ENCODE assay signal across 8 cellular contexts in genomic region chr2:176122633-176123482, GRCh38. TPM values are rescaled to one million over a fixed set of nuclear protein-coding genes. Genes with fewer than 3 reads are reported as not detected.
A peak's percentile ranks its signal among the peaks of the same experiment; 100 is the strongest.
DNase-seq lines count a peak whose midpoint lies in the region; ATAC-seq and TF ChIP-seq lines count a peak whose summit lies in the region.

Gene HOXD9 (plus strand): TSS chr2:176122719. CDS start chr2:176122769, 50 bp downstream.

- under 1% methylated on average over 32 of the region's 97 CpGs for WGBS in esophagus muscularis mucosa

- intact Hi-C loops in esophagus muscularis mucosa (cut with DNase I) = no loop called here

- TF ChIP-seq POLR2A in esophagus muscularis mucosa (IDR thresholded peaks at IDR 0.05; ENCODE audit: low read depth) = no peak

- H3K4me3 ChIP-seq in esophagus muscularis mucosa = peak within 1 kb of the TSS; percentile 48 to 62 (median 50)

- peaks cover 16 to 41% (median 28%) of the 10 kb centered on the region in 4 donors for H3K4me1 ChIP-seq in esophagus muscularis mucosa

- DNase-seq in DMS53 treated with DMSO at 0.1 percent for 48 hours (lab: John Stamatoyannopoulos, UW; ENCODE audit: unreplicated experiment) (peak; percentile 88), RPMI7951 (ENCODE audit: low read depth) (peak; percentile 84), esophagus muscularis mucosa (ENCODE audit: extremely low spot score) (no peak), omental fat pad (ENCODE audit: low spot score) (peak; percentile 53), NCI-H2107 treated with DMSO at 0.1 percent for 48 hours (lab: John Stamatoyannopoulos, UW; ENCODE audit: unreplicated experiment) (no peak), anterior cingulate cortex (lab: John Stamatoyannopoulos, UW) (no peak)

- TF ChIP-seq CTCF in esophagus muscularis mucosa (IDR thresholded peaks at IDR 0.05) (no peak), omental fat pad (IDR thresholded peaks at IDR 0.05) (no peak)

- H3K36me3 ChIP-seq in esophagus muscularis mucosa = no peaks in the 10 kb centered on the region

- H3K27ac ChIP-seq in esophagus muscularis mucosa (replicated peaks in 1 of 4) = peak within 1 kb of the TSS in 3 of 4 donors; percentile 24 to 64 (median 44)

- H3K27me3 ChIP-seq in esophagus muscularis mucosa = peaks cover 10 to 100% (median 82%) of the 10 kb centered on the region in 4 donors

- no peaks in the 10 kb centered on the region for H3K9me3 ChIP-seq in esophagus muscularis mucosa

- ATAC-seq in omental fat pad (ENCODE audit: low FRiP score) (peak; percentile 38), GM21390 (IDR thresholded peaks at IDR 0.05; ENCODE audit: unreplicated experiment) (no peak), HG03039 (IDR thresholded peaks at IDR 0.05; ENCODE audit: unreplicated experiment) (no peak)

- TF ChIP-seq EP300 in esophagus muscularis mucosa (IDR thresholded peaks at IDR 0.05) = no peak

RNA-seq across cellular contexts. Expression of gene HOXD9, which starts in this region (rescaled TPM):
- 1.4 TPM in 2 replicates for total RNA-seq in RPMI7951 (2014; rRNA removed; shearing (Covaris generic))
- total RNA-seq in esophagus muscularis mucosa (1 to 10 TPM in 1 of 4 donors, under 1 TPM in 3; 0.83 to 2.2 (median 0.99) TPM), omental fat pad (1 to 10 TPM in 3 of 4 donors, under 1 TPM in 1; 0.95 to 2.6 (median 1.7) TPM)

Comparison
In these comparisons a context has a peak if more than half of its experiments do, and no peak if none do; other contexts are left out.
1. DNase-seq: peak in DMS53 treated with DMSO at 0.1 percent for 48 hours (single experiment), RPMI7951 (single experiment) and omental fat pad (single experiment); none in esophagus muscularis mucosa (single experiment), NCI-H2107 treated with DMSO at 0.1 percent for 48 hours (single experiment) and anterior cingulate cortex (0 of 58).